In the genomic region with DNA sequence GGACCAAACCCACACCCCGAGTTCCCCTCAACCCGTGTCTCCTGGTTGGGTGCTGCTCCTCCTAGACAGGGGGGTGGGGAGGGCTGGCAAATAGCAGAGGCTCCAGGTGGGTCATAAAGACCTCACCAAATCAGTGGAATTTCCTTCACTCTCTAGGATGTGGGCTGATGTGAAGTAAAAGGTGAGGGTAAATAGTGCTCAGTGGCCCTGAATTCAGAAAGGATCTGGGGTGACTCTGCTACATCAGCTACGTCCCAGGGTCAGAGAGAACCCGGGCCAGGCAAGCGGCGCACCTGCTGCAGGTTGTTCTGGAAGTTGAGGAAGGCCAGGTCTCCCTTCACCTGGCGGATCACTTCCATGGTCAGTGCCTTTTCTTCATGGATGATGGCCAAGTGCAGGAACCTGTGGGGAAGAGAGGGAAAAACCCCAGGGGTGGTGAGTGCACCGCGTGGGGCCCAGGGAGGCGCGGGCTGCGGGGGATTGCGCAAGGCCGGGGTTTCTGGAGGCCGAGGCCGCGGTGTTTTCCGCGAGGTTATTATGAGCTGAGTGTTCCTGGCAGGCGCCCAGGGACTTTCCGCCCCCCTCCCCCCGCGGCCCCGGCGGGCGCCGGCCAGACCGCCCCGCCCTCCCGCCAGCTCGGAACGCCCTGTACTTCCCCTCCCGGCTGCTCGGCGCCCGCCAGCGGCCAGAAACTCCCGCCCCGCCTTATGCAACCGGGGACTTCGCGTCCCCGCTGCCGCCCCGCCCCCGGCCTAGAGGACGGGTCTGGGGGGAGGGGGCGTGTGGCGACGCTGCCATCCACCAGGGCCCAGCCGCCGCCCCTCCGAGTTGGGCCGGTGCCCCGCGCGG, we compare ENCODE assay signal across 8 cellular contexts. TPM values are rescaled to one million over a fixed set of nuclear protein-coding genes. Genes with fewer than 3 reads are reported as not detected.
DNase-seq lines count a peak whose midpoint lies in the region; ATAC-seq lines count a peak whose summit lies in the region.

No MANE protein-coding gene starts in this region.

- peak overlapping the region; percentile 91 for H3K4me3 Mint-ChIP-seq in memory B cell

- H3K27me3 Mint-ChIP-seq in memory B cell, result no peaks in the 10 kb centered on the region

- DNase-seq in COLO829 (ENCODE audit: low spot score) (peak; percentile 78), HT1080 (ENCODE audit: low read depth) (peak; percentile 78), NK-92 (lab: John Stamatoyannopoulos, UW; ENCODE audit: unreplicated experiment) (peak; percentile 64), memory B cell (ENCODE audit: low spot score in 2 of 2) (peak; percentile 88 to 96)
- DNase-seq in activated CD8-positive, alpha-beta memory T cell treated with anti-CD3 and anti-CD28 coated beads for 24 hours, result peak; percentile 98
- DNase-seq in effector CD8-positive, alpha-beta T cell (lab: John Stamatoyannopoulos, UW), result peak; percentile 90
- peak; percentile 91 to 96 (median 93) for DNase-seq in stimulated activated CD4-positive, alpha-beta T cell treated with anti-CD3 and anti-CD28 coated beads, TNF-alpha, amount 100 ng/mL, for 48 hours (ENCODE audit: low read depth in 3 of 3)

- peak overlapping the region; percentile 99 for H3K27ac Mint-ChIP-seq in memory B cell

- no peaks in the 10 kb centered on the region for H3K9me3 Mint-ChIP-seq in memory B cell

- ATAC-seq in GM21367 (IDR thresholded peaks at IDR 0.05; ENCODE audit: unreplicated experiment) (peak; percentile 46), memory B cell (ENCODE audit: low read depth) (peak; percentile 55)

- peaks cover 43% of the 10 kb centered on the region for H3K4me1 Mint-ChIP-seq in memory B cell

- peaks cover 33% of the 10 kb centered on the region for H3K36me3 Mint-ChIP-seq in memory B cell

RNA-seq across cellular contexts. Expression of gene NFKBIA, which starts 0.9 kb away (rescaled TPM):
- total RNA-seq in HT1080 (2014; rRNA removed; shearing (Covaris generic)), result 42.9 and 49.7 TPM in 2 replicates
- 17.4 and 20.5 TPM in 2 replicates for polyA plus RNA-seq in HT1080 (2015; cell fraction: cytosol; rRNA removed)
- polyA plus RNA-seq in HT1080 (2015; cell fraction: nucleus; rRNA removed), result 30.2 and 34.7 TPM in 2 replicates

Comparison
In these comparisons a context has a peak if more than half of its experiments do, and no peak if none do; other contexts are left out.
1. Peak in every context shown above with its lines: DNase-seq and ATAC-seq.